8 cellular contexts compared by ENCODE assay signal in the genomic region with DNA sequence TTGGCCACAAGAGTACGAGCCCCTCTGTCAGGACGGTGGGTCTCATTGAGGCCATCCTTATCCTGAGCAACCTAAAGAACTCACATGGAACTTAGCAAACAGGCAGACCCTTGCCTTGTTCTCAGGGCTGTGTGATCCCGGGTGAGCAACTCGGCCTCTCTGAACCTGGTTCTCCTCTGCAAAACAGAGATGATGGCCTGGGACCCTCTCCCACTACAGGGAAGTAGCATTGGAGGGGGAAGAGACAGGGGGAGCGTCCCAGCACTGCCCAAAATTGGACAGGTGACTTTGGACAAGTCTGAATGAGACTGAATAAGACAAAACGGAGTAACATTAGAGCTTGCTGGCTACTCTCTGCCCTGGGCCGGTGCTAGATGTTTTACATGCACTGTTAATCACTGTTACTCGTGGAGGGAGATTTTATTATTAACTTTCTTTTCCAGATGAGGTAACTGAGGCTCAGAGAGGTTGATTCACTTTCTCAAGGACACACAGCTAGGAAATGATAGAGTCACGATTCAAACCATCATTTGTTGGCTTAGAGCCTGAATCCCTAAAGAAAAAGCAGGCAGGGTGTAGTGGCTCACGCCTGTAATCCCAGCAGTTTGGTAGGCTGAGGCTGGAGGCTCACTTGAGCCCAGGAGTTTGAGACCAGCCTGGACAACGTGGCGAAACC.
DNase-seq lines count a peak whose midpoint lies in the region; FAIRE-seq and TF ChIP-seq lines count a peak whose summit lies in the region.

No MANE protein-coding gene starts in this region.

- CTCF ChIA-PET in Calu3 (lab: Charles Lee) = interaction anchor here (0.7 to 2.9 kb wide), 4 partner anchors 11 to 320 kb away, joined by 3 to 11 read pairs (median 3); no protein-coding TSS in a partner anchor

- peaks cover 57% of the 10 kb centered on the region for H3K4me1 Mint-ChIP-seq in Calu3 (ENCODE audit: low read depth, unreplicated experiment)
- peaks cover 33% of the 10 kb centered on the region for H3K4me1 Mint-ChIP-seq in activated T-helper 2 cell treated with anti-CD3 and anti-CD28 coated beads, Interferon-gamma antibody, Interleukin-2, Interleukin-4, amounts not matched to agents 10 μg/mL and 5 μg/mL and 100 μg/mL, durations not matched to agents 14 hours and 24 hours and 36 hours (ENCODE audit: low read depth)

- no peak overlapping the region for H2AFZ ChIP-seq in keratinocyte (ENCODE audit: control insufficient read depth, low read length)

- H3K9me3 ChIP-seq in keratinocyte (ENCODE audit: control insufficient read depth, low read depth, low read length) (no peaks in the 10 kb centered on the region), small intestine (ENCODE audit: control insufficient read depth, low read depth) (no peaks in the 10 kb centered on the region)

- H3K27me3 Mint-ChIP-seq in Calu3 (ENCODE audit: unreplicated experiment) = no peaks in the 10 kb centered on the region
- no peaks in the 10 kb centered on the region for H3K27me3 Mint-ChIP-seq in activated T-helper 2 cell treated with anti-CD3 and anti-CD28 coated beads, Interferon-gamma antibody, Interleukin-2, Interleukin-4, amounts not matched to agents 10 μg/mL and 5 μg/mL and 100 μg/mL, durations not matched to agents 14 hours and 24 hours and 36 hours (ENCODE audit: low read depth)

- H3K27ac ChIP-seq in keratinocyte (ENCODE audit: control insufficient read depth, insufficient read depth, low read length) (peak overlapping the region; percentile 96), small intestine (ENCODE audit: low read depth in 1 of 2, low read length in 1 of 2) (peak overlapping the region; percentile 91 to 99)

- H3K27ac Mint-ChIP-seq in Calu3 (ENCODE audit: unreplicated experiment) = peak overlapping the region; percentile 98
- H3K27ac Mint-ChIP-seq in activated T-helper 2 cell treated with anti-CD3 and anti-CD28 coated beads, Interferon-gamma antibody, Interleukin-2, Interleukin-4, amounts not matched to agents 10 μg/mL and 5 μg/mL and 100 μg/mL, durations not matched to agents 14 hours and 24 hours and 36 hours = peak overlapping the region; percentile 67

- no peaks in the 10 kb centered on the region for H3K9me3 Mint-ChIP-seq in Calu3 (ENCODE audit: low read depth, unreplicated experiment)
- H3K9me3 Mint-ChIP-seq in activated T-helper 2 cell treated with anti-CD3 and anti-CD28 coated beads, Interferon-gamma antibody, Interleukin-2, Interleukin-4, amounts not matched to agents 10 μg/mL and 5 μg/mL and 100 μg/mL, durations not matched to agents 14 hours and 24 hours and 36 hours = no peaks in the 10 kb centered on the region

- no peaks in the 10 kb centered on the region for H4K20me1 ChIP-seq in keratinocyte (ENCODE audit: control insufficient read depth, extremely low read depth, insufficient read depth, low read length)

- 76 to 79% (median 76%) methylated on average over 12 of the region's 12 CpGs for WGBS in small intestine, 3 donors

- no peaks in the 10 kb centered on the region for H3K9me1 ChIP-seq in keratinocyte (ENCODE audit: control insufficient read depth, extremely low read depth, insufficient read depth, low read length)

- peaks cover 66% of the 10 kb centered on the region for H3K36me3 Mint-ChIP-seq in Calu3 (ENCODE audit: insufficient read depth, unreplicated experiment)
- H3K36me3 Mint-ChIP-seq in activated T-helper 2 cell treated with anti-CD3 and anti-CD28 coated beads, Interferon-gamma antibody, Interleukin-2, Interleukin-4, amounts not matched to agents 10 μg/mL and 5 μg/mL and 100 μg/mL, durations not matched to agents 14 hours and 24 hours and 36 hours (ENCODE audit: low read depth) = peaks cover 4% of the 10 kb centered on the region

- peak overlapping the region; percentile 11 for H3K4me3 Mint-ChIP-seq in Calu3 (ENCODE audit: low read depth, unreplicated experiment)
- no peak overlapping the region for H3K4me3 Mint-ChIP-seq in activated T-helper 2 cell treated with anti-CD3 and anti-CD28 coated beads, Interferon-gamma antibody, Interleukin-2, Interleukin-4, amounts not matched to agents 10 μg/mL and 5 μg/mL and 100 μg/mL, durations not matched to agents 14 hours and 24 hours and 36 hours (ENCODE audit: low read depth)

- BruUV-seq in Calu3 (replicated peaks; lab: Mats Ljungman, UMichigan) = no TSS peak

- H3K4me1 ChIP-seq in keratinocyte (ENCODE audit: control insufficient read depth, extremely low read depth, insufficient read depth, low read length) (peaks cover 47% of the 10 kb centered on the region), small intestine (ENCODE audit: control insufficient read depth in 2 of 2, insufficient read depth in 1 of 2, low read depth in 1 of 2, low read length in 1 of 2) (peaks cover 0 to 3% of the 10 kb centered on the region in 2 donors)

- H3K36me3 ChIP-seq in keratinocyte (ENCODE audit: control insufficient read depth in 2 of 2, extremely low read depth in 1 of 2, insufficient read depth in 2 of 2, low read length in 2 of 2) (no peaks in the 10 kb centered on the region), small intestine (ENCODE audit: control insufficient read depth in 2 of 2, insufficient read depth in 2 of 2, low read length in 2 of 2) (no peaks in the 10 kb centered on the region)

- peak overlapping the region; percentile 72 for H3K4me2 ChIP-seq in keratinocyte (ENCODE audit: control insufficient read depth, extremely low read depth, insufficient read depth, low read depth, low read length)

- DNase-seq in Calu3 (no peak), keratinocyte (ENCODE audit: low read depth, low spot score) (no peak), small intestine (no peak), NCI-H187 (lab: John Stamatoyannopoulos, UW) (no peak), GM03348 (ENCODE audit: low spot score) (no peak), HuH-7.5 (ENCODE audit: low spot score) (no peak), AG20443 (ENCODE audit: low spot score) (no peak)
- no peak for DNase-seq in activated T-helper 2 cell treated with anti-CD3 and anti-CD28 coated beads, Interferon-gamma antibody, Interleukin-2, Interleukin-4, amounts not matched to agents 10 μg/mL and 5 μg/mL and 100 μg/mL, durations not matched to agents 14 hours and 24 hours and 36 hours (ENCODE audit: low spot score)

- H3K9ac ChIP-seq in keratinocyte (ENCODE audit: control insufficient read depth, extremely low read depth, insufficient read depth, low read length) = peak overlapping the region; percentile 87

- H3K4me3 ChIP-seq in keratinocyte (ENCODE audit: control insufficient read depth in 2 of 3, extremely low read depth in 1 of 3, insufficient read depth in 2 of 3, low read depth in 1 of 3, low read length in 3 of 3) (peak overlapping the region in 1 of 3 experiments; percentile 40), small intestine (ENCODE audit: low read depth in 1 of 2, low read length in 2 of 2) (no peak overlapping the region)

- TF ChIP-seq CTCF in Calu3 (IDR thresholded peaks at IDR 0.05; ENCODE audit: unreplicated experiment) (no peak), keratinocyte (optimal IDR thresholded peaks at IDR 0.05 in 1 of 3, IDR thresholded peaks at IDR 0.05 in 1 of 3, conservative IDR thresholded peaks at IDR 0.05 in 1 of 3; ENCODE audit: extremely low read depth in 1 of 3, insufficient read depth in 2 of 3, low read length in 3 of 3) (no peak)

- FAIRE-seq in keratinocyte (lab: Jason Lieb, UNC) (no peak), small intestine (lab: Jason Lieb, UNC) (no peak)

- no peaks in the 10 kb centered on the region for H3K79me2 ChIP-seq in keratinocyte (ENCODE audit: control insufficient read depth, insufficient read depth, low read length)

- intact Hi-C loops in Calu3 (cut with micrococcal nuclease; ENCODE audit: unreplicated experiment) = loop anchor here (10.0 kb wide), 1 partner anchor 70 kb away; no protein-coding TSS in a partner anchor
- intact Hi-C loops in activated T-helper 2 cell treated with anti-CD3 and anti-CD28 coated beads, Interferon-gamma antibody, Interleukin-2, Interleukin-4, amounts not matched to agents 10 μg/mL and 5 μg/mL and 100 μg/mL, durations not matched to agents 14 hours and 24 hours and 36 hours (cut with micrococcal nuclease) = loop anchor here (10.0 kb wide), 1 partner anchor 140 kb away; a partner anchor contains a TSS

- no peaks in the 10 kb centered on the region for H3K27me3 ChIP-seq in keratinocyte (ENCODE audit: control insufficient read depth, extremely low read depth, insufficient read depth, low read length)
- H3K27me3 ChIP-seq in small intestine (ENCODE audit: control insufficient read depth in 2 of 2, insufficient read depth in 2 of 2, low read length in 2 of 2) = no peaks in the 10 kb centered on the region

- dilution Hi-C loops in keratinocyte (cut with MboI; ENCODE audit: extremely low pct_ligation_motif_present, low sequenced_read_pairs) = no loop called here
